8 cellular contexts compared by ENCODE assay signal in the genomic region with DNA sequence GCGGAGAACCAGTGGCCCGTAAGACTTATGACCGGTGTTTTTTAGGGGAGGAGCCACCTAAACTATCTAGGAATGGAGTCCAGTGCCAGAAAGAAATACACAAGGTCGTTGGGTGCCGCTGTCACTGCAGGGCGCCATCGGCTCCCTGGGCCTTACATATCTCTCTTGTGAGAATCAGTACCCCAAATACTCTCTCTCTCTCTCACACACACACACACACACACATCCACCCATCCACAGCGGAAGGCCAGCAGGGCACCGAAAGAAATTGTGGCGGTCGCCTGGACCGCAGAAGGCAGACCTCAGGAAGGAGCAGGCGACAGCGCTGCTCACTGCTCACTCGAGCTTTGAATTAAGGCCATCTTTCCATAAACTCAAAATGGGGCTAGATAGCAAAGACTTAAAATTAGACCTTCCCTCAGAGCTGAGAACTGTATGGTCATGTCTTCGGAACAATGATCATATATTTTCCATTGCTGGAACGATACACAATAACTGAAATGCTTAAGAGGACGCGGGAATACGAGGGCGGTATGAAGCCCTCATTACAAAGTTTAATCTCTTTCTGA. TPM values are rescaled to one million over a fixed set of nuclear protein-coding genes. Genes with fewer than 3 reads are reported as not detected.
DNase-seq lines count a peak whose midpoint lies in the region; ATAC-seq, FAIRE-seq and TF ChIP-seq lines count a peak whose summit lies in the region.

No MANE protein-coding gene starts in this region.

- DNase-seq in bronchial epithelial cell (ENCODE audit: low read depth), result no peak
- DNase-seq in amygdala (lab: John Stamatoyannopoulos, UW), result no peak
- no peak for DNase-seq in DMS153 treated with DMSO at 0.1 percent for 48 hours (lab: John Stamatoyannopoulos, UW; ENCODE audit: unreplicated experiment)
- DNase-seq in NCI-H1092 treated with DMSO at 0.1 percent for 48 hours (lab: John Stamatoyannopoulos, UW), result no peak
- DNase-seq in H54 (ENCODE audit: insufficient read length, low spot score), result no peak

- H3K4me3 ChIP-seq in bronchial epithelial cell (ENCODE audit: low read depth, low read length), result peak overlapping the region; percentile 40
- H3K4me3 ChIP-seq in rectal smooth muscle tissue (ENCODE audit: low read length), result peak overlapping the region; percentile 67

- TF ChIP-seq POLR2A in H54 (IDR thresholded peaks at IDR 0.05; ENCODE audit: low read depth, low read length), result no peak

- peak; percentile 62 for ATAC-seq in GM19372 (IDR thresholded peaks at IDR 0.05; ENCODE audit: low read depth, unreplicated experiment)
- peak; percentile 41 for ATAC-seq in HG03103 (IDR thresholded peaks at IDR 0.05; ENCODE audit: low read depth, unreplicated experiment)

- no peak for TF ChIP-seq CTCF in bronchial epithelial cell (IDR thresholded peaks at IDR 0.05; ENCODE audit: insufficient read depth, low read length, severe bottlenecking)

- H3K27me3 ChIP-seq in bronchial epithelial cell (ENCODE audit: control insufficient read depth, insufficient read depth, low read length) (peaks cover 2% of the 10 kb centered on the region), rectal smooth muscle tissue (ENCODE audit: control insufficient read depth, insufficient read depth, low read length) (peaks cover 17% of the 10 kb centered on the region)

- no peak overlapping the region for H3K27ac ChIP-seq in rectal smooth muscle tissue (ENCODE audit: low read depth, low read length)

- peaks cover 3% of the 10 kb centered on the region for H3K4me1 ChIP-seq in rectal smooth muscle tissue (ENCODE audit: control insufficient read depth, insufficient read depth, low read length)

- H3K36me3 ChIP-seq in bronchial epithelial cell (ENCODE audit: control insufficient read depth, insufficient read depth, low read length) (no peaks in the 10 kb centered on the region), rectal smooth muscle tissue (ENCODE audit: control insufficient read depth, insufficient read depth, low read length) (no peaks in the 10 kb centered on the region)

- H3K9ac ChIP-seq in rectal smooth muscle tissue (ENCODE audit: low read length), result no peak overlapping the region

- FAIRE-seq in bronchial epithelial cell (lab: Jason Lieb, UNC), result no peak
- FAIRE-seq in H54 (lab: Jason Lieb, UNC), result no peak

RNA-seq across cellular contexts. Expression of gene NR4A2, which starts 10.3 kb away (rescaled TPM):
- total RNA-seq in bronchial epithelial cell, result under 0.01 and 0.26 TPM in 2 replicates
